In genomic region chr22:49724030-49724892, GRCh38 we compare ENCODE assay signal across 9 cellular contexts.
A peak's percentile ranks its signal among the peaks of the same experiment; 100 is the strongest.
DNase-seq lines count a peak whose midpoint lies in the region; ATAC-seq and TF ChIP-seq lines count a peak whose summit lies in the region.
"Had no signal": no experiment of that assay in that cellular context is flagged by ENCODE, and none has a peak within 500 bp of the region (broad histone marks: within the 10 kb centered on the region; RNA-seq: fewer than 3 reads in every experiment).

No MANE protein-coding gene starts in this region.

- H2BK20ac ChIP-seq in H9 (ENCODE audit: low read depth, low read length, poor library complexity, severe bottlenecking): no peak overlapping the region

- H3K4me3 Mint-ChIP-seq in H9: peak overlapping the region; percentile 47 to 65; a peak in 4 of 5 replicates
- no peak overlapping the region for H3K4me3 Mint-ChIP-seq in HFFc6

- no peak overlapping the region for H3K27ac Mint-ChIP-seq in H9
- H3K27ac Mint-ChIP-seq in HFFc6: no peak overlapping the region

- H2BK12ac ChIP-seq in H9 (ENCODE audit: insufficient read length, low read depth, low read length): no peak overlapping the region

- H2AK5ac ChIP-seq in H9 (ENCODE audit: insufficient read length, low read length): no peak overlapping the region

- no peak overlapping the region for H3K23ac ChIP-seq in H9 (ENCODE audit: insufficient read length, low read depth, low read length)

- no peaks in the 10 kb centered on the region for H3K9me3 ChIP-seq in H9 (ENCODE audit: control insufficient read depth, low read depth, low read length)
- H3K9me3 ChIP-seq in effector memory CD4-positive, alpha-beta T cell (ENCODE audit: control insufficient read depth, low read length): no peaks in the 10 kb centered on the region

- no peak for ATAC-seq in HG02642 (IDR thresholded peaks at IDR 0.05; ENCODE audit: poor library complexity, unreplicated experiment)

- no peak overlapping the region for H4K91ac ChIP-seq in H9 (ENCODE audit: insufficient read length, low read depth, low read length)

- peaks cover 4 to 8% of the 10 kb centered on the region in 2 experiments; a peak in 3 of 4 replicates for H3K4me1 Mint-ChIP-seq in H9
- no peaks in the 10 kb centered on the region for H3K4me1 Mint-ChIP-seq in HFFc6 (ENCODE audit: low read depth)

- no peaks in the 10 kb centered on the region; the same call in 1 of the 2 replicates for H3K27me3 ChIP-seq in H9 (ENCODE audit: insufficient read depth, low read length)
- peaks cover 5% of the 10 kb centered on the region for H3K27me3 ChIP-seq in effector memory CD4-positive, alpha-beta T cell (replicated peaks; ENCODE audit: control insufficient read depth, insufficient read depth, low read length, poor library complexity, severe bottlenecking)

- no peaks in the 10 kb centered on the region for H4K20me1 ChIP-seq in H9 (ENCODE audit: control insufficient read depth, insufficient read depth, insufficient read length)

- H3K79me2 ChIP-seq in H9 (ENCODE audit: insufficient read depth, low read length): no peaks in the 10 kb centered on the region

- DNase-seq in H9: no peak
- DNase-seq in SHP77 treated with DMSO at 0.1 percent for 48 hours (lab: John Stamatoyannopoulos, UW): peak; percentile 29
- peak in 1 of 3 donors; percentile 20 for DNase-seq in effector memory CD4-positive, alpha-beta T cell
- peak; percentile 19 for DNase-seq in stimulated activated CD4-positive, alpha-beta T cell treated with anti-CD3 and anti-CD28 coated beads, Interleukin-2, amount 100 ng/mL, for 4 hours (ENCODE audit: low read depth)
- no peak for DNase-seq in GM13976 (ENCODE audit: low spot score)
- no peak for DNase-seq in HFFc6
- DNase-seq in NK-92 (lab: John Stamatoyannopoulos, UW; ENCODE audit: unreplicated experiment): no peak

- H3K27me3 Mint-ChIP-seq in H9 (ENCODE audit: low read depth) (peaks cover 77% of the 10 kb centered on the region), HFFc6 (ENCODE audit: insufficient read depth) (peaks cover 24% of the 10 kb centered on the region)

- H3T11ph ChIP-seq in H9 (ENCODE audit: low read length): no peak overlapping the region

- no peak for TF ChIP-seq CTCF in H9 (conservative IDR thresholded peaks at IDR 0.05)
- no peak for TF ChIP-seq CTCF in GM13976 (IDR thresholded peaks at IDR 0.05; ENCODE audit: borderline replicate concordance, control extremely low read depth, extremely low read depth, insufficient read depth, missing control alignments)
- TF ChIP-seq CTCF in HFFc6 (IDR thresholded peaks at IDR 0.05): no peak

- H3K9ac ChIP-seq in H9 (ENCODE audit: extremely low read depth, insufficient read length, low read length): no peak overlapping the region

- no peak overlapping the region for H3K18ac ChIP-seq in H9 (ENCODE audit: insufficient read length, low read depth, low read length)

- H2BK5ac ChIP-seq in H9 (ENCODE audit: insufficient read length, low read length): no peak overlapping the region

- H3K9me3 Mint-ChIP-seq in H9: no peaks in the 10 kb centered on the region
- peaks cover 9% of the 10 kb centered on the region; the same call in 1 of the 2 replicates for H3K9me3 Mint-ChIP-seq in HFFc6

- H3K4me1 ChIP-seq in H9 (ENCODE audit: insufficient read depth, low read length): no peaks in the 10 kb centered on the region
- no peaks in the 10 kb centered on the region for H3K4me1 ChIP-seq in effector memory CD4-positive, alpha-beta T cell (ENCODE audit: control insufficient read depth, insufficient read depth, low read length, poor library complexity, severe bottlenecking)

- no peak overlapping the region for H4K5ac ChIP-seq in H9 (ENCODE audit: insufficient read length, low read depth, low read length)

- H3K23me2 ChIP-seq in H9 (ENCODE audit: insufficient read length, low read depth, low read length, poor library complexity, severe bottlenecking): no peaks in the 10 kb centered on the region

- no peaks in the 10 kb centered on the region for H3K36me3 ChIP-seq in effector memory CD4-positive, alpha-beta T cell (ENCODE audit: control insufficient read depth, insufficient read depth, low read length)

- no peak overlapping the region for H3K56ac ChIP-seq in H9 (ENCODE audit: insufficient read length, low read depth, low read length)

- no peak overlapping the region for H3K14ac ChIP-seq in H9 (ENCODE audit: insufficient read depth, low read length)

- no peak overlapping the region for H2AFZ ChIP-seq in H9 (ENCODE audit: low read length)

- H4K8ac ChIP-seq in H9 (replicated peaks; ENCODE audit: insufficient read length, low read depth, low read length): no peak overlapping the region

- H3K27ac ChIP-seq in H9 (ENCODE audit: insufficient read length, low read depth, low read length): no peak overlapping the region
- H3K27ac ChIP-seq in effector memory CD4-positive, alpha-beta T cell (ENCODE audit: insufficient read depth, low read length, poor library complexity, severe bottlenecking): no peak overlapping the region

- H2BK15ac ChIP-seq in H9 (ENCODE audit: low read depth, low read length): no peak overlapping the region

- peak overlapping the region; percentile 66 for H3K4me3 ChIP-seq in effector memory CD4-positive, alpha-beta T cell (ENCODE audit: insufficient read depth, low read depth, low read length, poor library complexity, severe bottlenecking)
- H3K4me3 ChIP-seq: smooth muscle cell had no signal

- no CpG with 5 or more reads among the region's 54 CpGs for WGBS in H9 (ENCODE audit: extremely low coverage, insufficient read length, low lambda C conversion rate)

- in situ Hi-C loops in GM13976 (cut with MboI; ENCODE audit: low sequenced_read_pairs, unreplicated experiment): no loop called here

- no peaks in the 10 kb centered on the region for H3K79me1 ChIP-seq in H9 (ENCODE audit: insufficient read depth, low read depth, low read length, poor library complexity, severe bottlenecking)

- no peak overlapping the region for H3K4ac ChIP-seq in H9 (ENCODE audit: low read depth, low read length)

- H2BK120ac ChIP-seq in H9 (ENCODE audit: low read depth, low read length, poor library complexity, severe bottlenecking): no peak overlapping the region

- H3K4me2 ChIP-seq in H9 (ENCODE audit: insufficient read depth, insufficient read length, low read length): no peak overlapping the region
- H3K4me2 ChIP-seq: smooth muscle cell had no signal

- H3K36me3 Mint-ChIP-seq in H9 (ENCODE audit: insufficient read depth in 1 of 3, low read depth in 3 of 3) (no peaks in the 10 kb centered on the region), HFFc6 (ENCODE audit: low read depth) (no peaks in the 10 kb centered on the region)

Comparison
In these comparisons a context has a peak if more than half of its experiments do, and no peak if none do; other contexts are left out.
1. DNase-seq: peak in SHP77 treated with DMSO at 0.1 percent for 48 hours (single experiment) and stimulated activated CD4-positive, alpha-beta T cell treated with anti-CD3 and anti-CD28 coated beads, Interleukin-2, amount 100 ng/mL, for 4 hours (single experiment); none in H9 (single experiment), GM13976 (single experiment), HFFc6 (single experiment) and NK-92 (single experiment).